Comparison of ENCODE assay signal across 17 cellular contexts in genomic region chr6:9205645-9206044, GRCh38.
DNase-seq lines count a peak whose midpoint lies in the region; ATAC-seq and TF ChIP-seq lines count a peak whose summit lies in the region.
"Had no signal": no experiment of that assay in that cellular context is flagged by ENCODE, and none has a peak within 500 bp of the region (broad histone marks: within the 10 kb centered on the region; RNA-seq: fewer than 3 reads in every experiment).

No MANE protein-coding gene starts in this region.

- H3K36me3 Mint-ChIP-seq in activated T-helper 2 cell treated with anti-CD3 and anti-CD28 coated beads, Interferon-gamma antibody, Interleukin-2, Interleukin-4, amounts not matched to agents 10 μg/mL and 5 μg/mL and 100 μg/mL, durations not matched to agents 14 hours and 24 hours and 36 hours (ENCODE audit: low read depth), result no peaks in the 10 kb centered on the region
- H3K36me3 Mint-ChIP-seq: CD8-positive, alpha-beta memory T cell had no signal

- TF ChIP-seq CTCF in PC-3 (conservative IDR thresholded peaks at IDR 0.05; ENCODE audit: low read depth, low read length), result no peak
- TF ChIP-seq CTCF in WERI-Rb-1 (IDR thresholded peaks at IDR 0.05; ENCODE audit: low read depth, low read length), result no peak

- POLR2A ChIA-PET in PC-3 (lab: Charles Lee; ENCODE audit: unreplicated experiment), result no interaction called here

- no peaks in the 10 kb centered on the region for H3F3A ChIP-seq in PC-3 (ENCODE audit: low read length, unreplicated experiment)

- no peaks in the 10 kb centered on the region for H3K27me3 Mint-ChIP-seq in activated T-helper 2 cell treated with anti-CD3 and anti-CD28 coated beads, Interferon-gamma antibody, Interleukin-2, Interleukin-4, amounts not matched to agents 10 μg/mL and 5 μg/mL and 100 μg/mL, durations not matched to agents 14 hours and 24 hours and 36 hours (ENCODE audit: low read depth)
- H3K27me3 Mint-ChIP-seq: CD8-positive, alpha-beta memory T cell had no signal

- H3K9me3 Mint-ChIP-seq in activated T-helper 2 cell treated with anti-CD3 and anti-CD28 coated beads, Interferon-gamma antibody, Interleukin-2, Interleukin-4, amounts not matched to agents 10 μg/mL and 5 μg/mL and 100 μg/mL, durations not matched to agents 14 hours and 24 hours and 36 hours, result peaks cover 15% of the 10 kb centered on the region
- H3K9me3 Mint-ChIP-seq: GM23338 had no signal

- H3K4me2 ChIP-seq in PC-3 (ENCODE audit: low read length), result no peak overlapping the region
- H3K4me2 ChIP-seq: A549, BLaER1, GM23338, KMS-11 had no signal

- H4K20me1 ChIP-seq in PC-3 (ENCODE audit: low read length), result no peaks in the 10 kb centered on the region
- H4K20me1 ChIP-seq: BLaER1 had no signal

- no peaks in the 10 kb centered on the region for H3K4me1 Mint-ChIP-seq in activated T-helper 2 cell treated with anti-CD3 and anti-CD28 coated beads, Interferon-gamma antibody, Interleukin-2, Interleukin-4, amounts not matched to agents 10 μg/mL and 5 μg/mL and 100 μg/mL, durations not matched to agents 14 hours and 24 hours and 36 hours (ENCODE audit: low read depth)
- H3K4me1 Mint-ChIP-seq: CD8-positive, alpha-beta memory T cell had no signal

- H3K4me1 ChIP-seq in PC-3 (ENCODE audit: insufficient read depth, low read length), result peaks cover 8% of the 10 kb centered on the region; the same call in 1 of the 2 replicates
- H3K4me1 ChIP-seq: A549, BLaER1, Caco-2 had no signal

- BruUV-seq in PC-3 (replicated peaks; lab: Mats Ljungman, UMichigan), result no TSS peak

- H3K27ac Mint-ChIP-seq in activated T-helper 2 cell treated with anti-CD3 and anti-CD28 coated beads, Interferon-gamma antibody, Interleukin-2, Interleukin-4, amounts not matched to agents 10 μg/mL and 5 μg/mL and 100 μg/mL, durations not matched to agents 14 hours and 24 hours and 36 hours, result no peak overlapping the region
- H3K27ac Mint-ChIP-seq: CD8-positive, alpha-beta memory T cell; GM23338 had no signal

- H3K9me2 ChIP-seq in PC-3 (replicated peaks; ENCODE audit: low read length), result no peaks in the 10 kb centered on the region

- peak; percentile 26 for DNase-seq in ELR (ENCODE audit: low read depth)
- peak; percentile 55 for DNase-seq in RPMI7951 (ENCODE audit: low read depth)
- DNase-seq in fibroblast of gingiva (ENCODE audit: low read depth), result peak; percentile 44
- DNase-seq in PC-3, result no peak
- no peak for DNase-seq in activated T-helper 2 cell treated with anti-CD3 and anti-CD28 coated beads, Interferon-gamma antibody, Interleukin-2, Interleukin-4, amounts not matched to agents 10 μg/mL and 5 μg/mL and 100 μg/mL, durations not matched to agents 14 hours and 24 hours and 36 hours (ENCODE audit: low spot score)
- DNase-seq in WERI-Rb-1, result no peak
- DNase-seq: AML-193; Caco-2; CD8-positive, alpha-beta memory T cell; DND-41; H7 had no signal

- ATAC-seq in GM21528 (IDR thresholded peaks at IDR 0.05; ENCODE audit: low FRiP score, unreplicated experiment) (no peak), PC-3 (no peak)
- ATAC-seq: A549, GM23338, HepG2 had no signal

- H3K27me3 ChIP-seq in PC-3 (ENCODE audit: low read length), result peaks cover 4% of the 10 kb centered on the region; the same call in 1 of the 2 replicates
- no peaks in the 10 kb centered on the region for H3K27me3 ChIP-seq in WERI-Rb-1 (ENCODE audit: insufficient read depth, low read depth, severe bottlenecking)
- H3K27me3 ChIP-seq: BLaER1 had no signal

- no peak overlapping the region for H3K9ac ChIP-seq in PC-3 (ENCODE audit: low read length)
- H3K9ac ChIP-seq: BLaER1, KMS-11 had no signal

- no peak overlapping the region for H2AFZ ChIP-seq in PC-3 (ENCODE audit: low read length)
- H2AFZ ChIP-seq: GM23338 had no signal

- H3K79me2 ChIP-seq in PC-3 (ENCODE audit: low read length), result no peaks in the 10 kb centered on the region

- H3K9me3 ChIP-seq in PC-3 (ENCODE audit: low read length), result no peaks in the 10 kb centered on the region
- H3K9me3 ChIP-seq in WERI-Rb-1 (ENCODE audit: severe bottlenecking), result no peaks in the 10 kb centered on the region
- H3K9me3 ChIP-seq: A549, Caco-2 had no signal

- H3K4me3 ChIP-seq in PC-3 (ENCODE audit: low read length), result no peak overlapping the region
- H3K4me3 ChIP-seq in WERI-Rb-1 (ENCODE audit: low read depth, low read length), result no peak overlapping the region
- H3K4me3 ChIP-seq: A549, BLaER1, GM23338 had no signal

- H3K27ac ChIP-seq in PC-3 (ENCODE audit: low read length), result no peak overlapping the region
- H3K27ac ChIP-seq in WERI-Rb-1, result no peak overlapping the region
- H3K27ac ChIP-seq: A549, BLaER1, KMS-11 had no signal

- H3K4me3 Mint-ChIP-seq in activated T-helper 2 cell treated with anti-CD3 and anti-CD28 coated beads, Interferon-gamma antibody, Interleukin-2, Interleukin-4, amounts not matched to agents 10 μg/mL and 5 μg/mL and 100 μg/mL, durations not matched to agents 14 hours and 24 hours and 36 hours (ENCODE audit: low read depth), result no peak overlapping the region
- H3K4me3 Mint-ChIP-seq: CD8-positive, alpha-beta memory T cell; GM23338 had no signal

- CTCF ChIA-PET in PC-3 (lab: Charles Lee), result no interaction called here

- H3K36me3 ChIP-seq in PC-3 (ENCODE audit: low read depth, low read length) (no peaks in the 10 kb centered on the region), WERI-Rb-1 (no peaks in the 10 kb centered on the region)
- H3K36me3 ChIP-seq: BLaER1 had no signal

- intact Hi-C loops in PC-3 (cut with micrococcal nuclease), result no loop called here
- intact Hi-C loops in activated T-helper 2 cell treated with anti-CD3 and anti-CD28 coated beads, Interferon-gamma antibody, Interleukin-2, Interleukin-4, amounts not matched to agents 10 μg/mL and 5 μg/mL and 100 μg/mL, durations not matched to agents 14 hours and 24 hours and 36 hours (cut with micrococcal nuclease), result no loop called here

Comparison
In these comparisons a context has a peak if more than half of its experiments do, and no peak if none do; other contexts are left out.
1. DNase-seq: peak in ELR (single experiment), RPMI7951 (single experiment) and fibroblast of gingiva (single experiment); none in PC-3 (single experiment), activated T-helper 2 cell treated with anti-CD3 and anti-CD28 coated beads, Interferon-gamma antibody, Interleukin-2, Interleukin-4, amounts not matched to agents 10 μg/mL and 5 μg/mL and 100 μg/mL, durations not matched to agents 14 hours and 24 hours and 36 hours (single experiment) and WERI-Rb-1 (single experiment).